In the genomic region with DNA sequence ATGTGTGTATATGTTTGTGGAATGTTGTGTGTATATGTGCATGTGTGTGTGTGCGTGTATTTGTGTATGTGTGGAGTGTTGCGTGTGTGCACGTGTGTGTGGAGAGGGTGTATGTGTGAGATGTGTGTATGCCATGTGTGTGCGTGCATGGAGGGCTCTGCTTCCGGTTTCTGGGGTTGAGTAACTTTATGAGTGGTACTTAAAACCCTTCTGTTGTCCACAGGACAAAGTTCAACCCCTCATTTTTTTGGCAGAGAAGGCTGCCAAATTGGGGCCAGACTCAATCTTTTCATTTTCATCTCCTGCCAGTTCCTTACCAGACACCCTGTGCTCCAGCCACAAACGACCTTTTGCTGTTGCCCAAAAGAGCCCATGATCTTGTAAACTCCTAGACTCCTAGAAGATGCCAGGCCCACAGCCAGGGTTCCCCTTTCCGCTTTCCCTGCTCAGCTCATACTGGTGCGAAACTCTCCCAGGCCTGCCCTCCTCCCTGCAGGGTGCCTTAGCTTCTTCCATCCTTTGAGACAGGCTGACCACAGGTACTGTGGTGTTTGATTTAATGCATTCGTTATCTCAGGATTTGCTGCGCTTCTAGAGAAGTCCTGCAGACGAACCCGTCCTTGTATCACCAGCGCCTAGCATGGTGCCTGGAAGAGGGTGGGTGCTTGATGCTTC, we compare ENCODE assay signal across 14 cellular contexts.
DNase-seq lines count a peak whose midpoint lies in the region; ATAC-seq, FAIRE-seq and TF ChIP-seq lines count a peak whose summit lies in the region.
"Had no signal": no experiment of that assay in that cellular context is flagged by ENCODE, and none has a peak within 500 bp of the region (broad histone marks: within the 10 kb centered on the region; RNA-seq: fewer than 3 reads in every experiment).

No MANE protein-coding gene starts in this region.

- no peaks in the 10 kb centered on the region for H3K36me3 Mint-ChIP-seq in stimulated activated effector memory CD8-positive, alpha-beta T cell treated with anti-CD3 and anti-CD28 coated beads, Interleukin-12 subunit alpha, Interleukin-12 subunit beta, amount 100 ng/mL, for 72 hours
- H3K36me3 Mint-ChIP-seq: activated CD8-positive, alpha-beta memory T cell treated with anti-CD3 and anti-CD28 coated beads, Interleukin-2, amount 10 ng/mL, durations not matched to agents 7 days and 5 days had no signal

- no peaks in the 10 kb centered on the region for H3K9me3 Mint-ChIP-seq in stimulated activated effector memory CD8-positive, alpha-beta T cell treated with anti-CD3 and anti-CD28 coated beads, Interleukin-12 subunit alpha, Interleukin-12 subunit beta, amount 100 ng/mL, for 72 hours

- H3K4me3 Mint-ChIP-seq in stimulated activated effector memory CD8-positive, alpha-beta T cell treated with anti-CD3 and anti-CD28 coated beads, Interleukin-12 subunit alpha, Interleukin-12 subunit beta, amount 100 ng/mL, for 72 hours = peak overlapping the region; percentile 0
- H3K4me3 Mint-ChIP-seq: activated CD8-positive, alpha-beta memory T cell treated with anti-CD3 and anti-CD28 coated beads, Interleukin-2, amount 10 ng/mL, durations not matched to agents 7 days and 5 days had no signal

- peak; percentile 83 for FAIRE-seq in GM12891 (lab: Jason Lieb, UNC)
- FAIRE-seq: GM18507 had no signal

- ATAC-seq in stimulated activated effector memory CD8-positive, alpha-beta T cell treated with anti-CD3 and anti-CD28 coated beads, Interleukin-12 subunit alpha, Interleukin-12 subunit beta, amount 100 ng/mL, for 72 hours = peak; percentile 54
- ATAC-seq: activated CD8-positive, alpha-beta memory T cell treated with anti-CD3 and anti-CD28 coated beads, Interleukin-2, amount 10 ng/mL, durations not matched to agents 7 days and 5 days had no signal

- TF ChIP-seq POLR2A in GM12891 (IDR thresholded peaks at IDR 0.05; ENCODE audit: low read depth, low read length) = no peak

- DNase-seq in GM12891 (ENCODE audit: insufficient read length, low spot score) (no peak), NOMO-1 (lab: John Stamatoyannopoulos, UW; ENCODE audit: unreplicated experiment in 2 of 2) (peak; percentile 60 to 77), fibroblast of the aortic adventitia (ENCODE audit: low read depth) (peak; percentile 64), NCI-H345 (lab: John Stamatoyannopoulos, UW) (no peak), nucleus accumbens (lab: John Stamatoyannopoulos, UW) (no peak), KG1 (lab: John Stamatoyannopoulos, UW) (no peak)
- DNase-seq in stimulated activated effector memory CD8-positive, alpha-beta T cell treated with anti-CD3 and anti-CD28 coated beads, Interleukin-12 subunit alpha, Interleukin-12 subunit beta, amount 100 ng/mL, for 72 hours (ENCODE audit: low spot score in 2 of 2) = no peak
- DNase-seq: activated CD8-positive, alpha-beta memory T cell treated with anti-CD3 and anti-CD28 coated beads, Interleukin-2, amount 10 ng/mL, durations not matched to agents 7 days and 5 days; adrenal gland; DND-41; NCI-H1694; ovary; stomach had no signal

- peak overlapping the region; percentile 1 for H3K27ac Mint-ChIP-seq in stimulated activated effector memory CD8-positive, alpha-beta T cell treated with anti-CD3 and anti-CD28 coated beads, Interleukin-12 subunit alpha, Interleukin-12 subunit beta, amount 100 ng/mL, for 72 hours
- H3K27ac Mint-ChIP-seq: activated CD8-positive, alpha-beta memory T cell treated with anti-CD3 and anti-CD28 coated beads, Interleukin-2, amount 10 ng/mL, durations not matched to agents 7 days and 5 days had no signal

- TF ChIP-seq CTCF in fibroblast of the aortic adventitia (IDR thresholded peaks at IDR 0.05; ENCODE audit: insufficient read depth, low read length) = no peak

- peaks cover 73% of the 10 kb centered on the region for H3K4me1 Mint-ChIP-seq in stimulated activated effector memory CD8-positive, alpha-beta T cell treated with anti-CD3 and anti-CD28 coated beads, Interleukin-12 subunit alpha, Interleukin-12 subunit beta, amount 100 ng/mL, for 72 hours

- H3K4me3 ChIP-seq in fibroblast of the aortic adventitia (ENCODE audit: low read depth, low read length) = no peak overlapping the region
- H3K4me3 ChIP-seq: adrenal gland, ovary, stomach had no signal

TF ChIP-seq in GM12891, 5 proteins besides CTCF, POLR2A, EP300 and RAD21:
- TF ChIP-seq PAX5 (IDR thresholded peaks at IDR 0.05; ENCODE audit: insufficient read depth, low read length, severe bottlenecking) = no peak
- TF ChIP-seq SPI1 (IDR thresholded peaks at IDR 0.05; ENCODE audit: low read depth, low read length) = no peak
- no peak for TF ChIP-seq TAF1 (IDR thresholded peaks at IDR 0.05; ENCODE audit: low read depth, low read length)
- TF ChIP-seq POU2F2 (IDR thresholded peaks at IDR 0.05; ENCODE audit: low read depth, low read length) = no peak
- TF ChIP-seq POLR2AphosphoS5 (IDR thresholded peaks at IDR 0.05; ENCODE audit: low read depth, low read length) = no peak
TF ChIP-seq in GM12891: peak in this region for 0.

Comparison
In these comparisons a context has a peak if more than half of its experiments do, and no peak if none do; other contexts are left out.
1. DNase-seq: peak in NOMO-1 (2 of 2) and fibroblast of the aortic adventitia (single experiment); none in GM12891 (single experiment), stimulated activated effector memory CD8-positive, alpha-beta T cell treated with anti-CD3 and anti-CD28 coated beads, Interleukin-12 subunit alpha, Interleukin-12 subunit beta, amount 100 ng/mL, for 72 hours (0 of 2), NCI-H345 (single experiment), nucleus accumbens (0 of 56) and KG1 (single experiment).